8 cellular contexts compared by ENCODE assay signal in the genomic region with DNA sequence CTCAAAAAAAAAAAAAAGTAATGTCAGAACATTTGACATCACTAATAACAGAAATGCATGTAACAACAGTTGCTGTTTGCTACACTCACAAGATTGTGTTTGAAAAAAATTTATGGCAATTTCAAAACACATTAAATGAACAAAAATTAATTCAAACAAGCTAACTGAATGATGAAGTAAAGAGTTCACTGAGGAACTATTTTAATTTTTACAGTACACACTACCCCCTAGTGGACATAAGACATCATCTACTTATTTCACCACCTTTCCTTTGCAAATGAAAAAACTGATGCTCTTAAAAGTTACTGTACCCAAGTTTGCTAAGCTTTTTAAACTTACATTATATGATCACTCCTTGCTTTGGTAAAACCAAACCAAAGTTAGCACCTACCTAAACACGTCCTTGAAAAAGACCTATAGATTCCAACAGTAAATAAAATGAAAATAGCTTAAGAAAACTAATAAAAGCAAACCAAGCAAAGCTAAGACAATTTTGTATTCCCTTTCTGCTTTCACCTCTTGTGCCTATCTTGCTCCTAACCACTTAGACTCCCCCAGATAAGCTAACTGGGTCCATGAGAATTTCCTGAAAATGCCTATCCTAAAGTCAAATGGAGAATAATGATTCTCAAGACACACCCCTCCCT. TPM values are rescaled to one million over a fixed set of nuclear protein-coding genes. Genes with fewer than 3 reads are reported as not detected.
DNase-seq lines count a peak whose midpoint lies in the region; ATAC-seq and TF ChIP-seq lines count a peak whose summit lies in the region.

No MANE protein-coding gene starts in this region.

- peaks cover 31% of the 10 kb centered on the region for H3K4me1 Mint-ChIP-seq in progenitor cell of endocrine pancreas (ENCODE audit: low read depth)

- in situ Hi-C loops in KBM-7 (cut with MboI; ENCODE audit: low pct_unique_long_range_greater_than_20kb, low sequenced_read_pairs) = no loop called here

- peak; percentile 34 to 41 for DNase-seq in NCI-H2081 (lab: John Stamatoyannopoulos, UW)
- no peak for DNase-seq in NCI-H2081 treated with DMSO at 0.1 percent for 48 hours (lab: John Stamatoyannopoulos, UW)
- DNase-seq in KBM-7 = peak; percentile 68
- DNase-seq in SKM-1 treated with dmso at 0.1 percent for 144 hours (lab: John Stamatoyannopoulos, UW; ENCODE audit: unreplicated experiment) = peak; percentile 47
- DNase-seq in fibroblast of pulmonary artery (ENCODE audit: low read depth) = peak; percentile 81
- no peak for DNase-seq in progenitor cell of endocrine pancreas (ENCODE audit: low spot score, unreplicated experiment)

- no peak overlapping the region for H3K27ac Mint-ChIP-seq in progenitor cell of endocrine pancreas

- no peak overlapping the region for H3K4me3 ChIP-seq in fibroblast of pulmonary artery (replicated peaks; ENCODE audit: low read depth, low read length)

- peaks cover under 1% of the 10 kb centered on the region for H3K9me3 Mint-ChIP-seq in progenitor cell of endocrine pancreas (ENCODE audit: low read depth)

- H3K4me3 Mint-ChIP-seq in progenitor cell of endocrine pancreas (ENCODE audit: low read depth) = no peak overlapping the region

- ATAC-seq in HG02884 (IDR thresholded peaks at IDR 0.05; ENCODE audit: unreplicated experiment) (no peak), HG03196 (IDR thresholded peaks at IDR 0.05; ENCODE audit: unreplicated experiment) (no peak)

- no peaks in the 10 kb centered on the region for H3K27me3 Mint-ChIP-seq in progenitor cell of endocrine pancreas

- TF ChIP-seq CTCF in fibroblast of pulmonary artery (IDR thresholded peaks at IDR 0.05; ENCODE audit: low read length, missing control alignments) (peak; percentile 53), progenitor cell of endocrine pancreas (IDR thresholded peaks at IDR 0.05; ENCODE audit: unreplicated experiment) (peak; percentile 74)

- H3K36me3 Mint-ChIP-seq in progenitor cell of endocrine pancreas (ENCODE audit: insufficient read depth) = no peaks in the 10 kb centered on the region

RNA-seq across cellular contexts. Expression of gene UBE2N, which starts 22.2 kb away (rescaled TPM):
- total RNA-seq in progenitor cell of endocrine pancreas = 129 TPM in 2 replicates

RNA-seq across cellular contexts. Expression of gene NUDT4, which starts 41.8 kb away (rescaled TPM):
- 66.3 and 68.8 TPM in 2 replicates for total RNA-seq in progenitor cell of endocrine pancreas

RNA-seq across cellular contexts. Expression of gene MRPL42, which starts 47.8 kb away (rescaled TPM):
- 93.9 and 95.5 TPM in 2 replicates for total RNA-seq in progenitor cell of endocrine pancreas

Comparison
In these comparisons a context has a peak if more than half of its experiments do, and no peak if none do; other contexts are left out.
1. DNase-seq: peak in NCI-H2081 (2 of 2), KBM-7 (single experiment), SKM-1 treated with dmso at 0.1 percent for 144 hours (single experiment) and fibroblast of pulmonary artery (single experiment); none in NCI-H2081 treated with DMSO at 0.1 percent for 48 hours (single experiment) and progenitor cell of endocrine pancreas (single experiment).